In genomic region chr11:18229501-18229900, GRCh38 we compare ENCODE assay signal across 9 cellular contexts. TPM values are rescaled to one million over a fixed set of nuclear protein-coding genes. Genes with fewer than 3 reads are reported as not detected.
DNase-seq lines count a peak whose midpoint lies in the region; ATAC-seq and TF ChIP-seq lines count a peak whose summit lies in the region.
"Had no signal": no experiment of that assay in that cellular context is flagged by ENCODE, and none has a peak within 500 bp of the region (broad histone marks: within the 10 kb centered on the region; RNA-seq: fewer than 3 reads in every experiment).

No MANE protein-coding gene starts in this region.

- H3K9me3 Mint-ChIP-seq in activated CD8-positive, alpha-beta T cell treated with anti-CD3 and anti-CD28 coated beads for 36 hours: no peaks in the 10 kb centered on the region

- no peaks in the 10 kb centered on the region for H3K36me3 Mint-ChIP-seq in activated CD8-positive, alpha-beta T cell treated with anti-CD3 and anti-CD28 coated beads for 36 hours (ENCODE audit: low read depth)

- no peak overlapping the region for H3K4me3 Mint-ChIP-seq in activated CD8-positive, alpha-beta T cell treated with anti-CD3 and anti-CD28 coated beads for 36 hours

- no peaks in the 10 kb centered on the region for H3K4me1 Mint-ChIP-seq in activated CD8-positive, alpha-beta T cell treated with anti-CD3 and anti-CD28 coated beads for 36 hours (ENCODE audit: low read depth)

- H3K27me3 Mint-ChIP-seq in activated CD8-positive, alpha-beta T cell treated with anti-CD3 and anti-CD28 coated beads for 36 hours: peaks cover 7% of the 10 kb centered on the region

- H3K27ac Mint-ChIP-seq in activated CD8-positive, alpha-beta T cell treated with anti-CD3 and anti-CD28 coated beads for 36 hours: no peak overlapping the region

- DNase-seq in germinal center (ENCODE audit: low spot score): peak; percentile 49
- no peak for DNase-seq in effector CD4-positive, alpha-beta T cell
- no peak for DNase-seq in RWPE1 (ENCODE audit: low spot score)
- no peak for DNase-seq in activated CD8-positive, alpha-beta T cell treated with anti-CD3 and anti-CD28 coated beads for 36 hours
- DNase-seq: stimulated activated CD4-positive, alpha-beta T cell treated with anti-CD3 and anti-CD28 coated beads, Interleukin-4, amount 100 ng/mL, for 4 hours had no signal

- no peak for TF ChIP-seq CTCF in RWPE1 (conservative IDR thresholded peaks at IDR 0.05; ENCODE audit: low read depth)
- no peak for TF ChIP-seq CTCF in activated CD8-positive, alpha-beta T cell treated with anti-CD3 and anti-CD28 coated beads for 36 hours (IDR thresholded peaks at IDR 0.05)

- ATAC-seq in GM18873 (IDR thresholded peaks at IDR 0.05; ENCODE audit: low FRiP score, unreplicated experiment) (peak; percentile 95), GM21737 (IDR thresholded peaks at IDR 0.05; ENCODE audit: unreplicated experiment) (peak; percentile 92), HG03378 (IDR thresholded peaks at IDR 0.05; ENCODE audit: unreplicated experiment) (peak; percentile 90)
- ATAC-seq in activated CD8-positive, alpha-beta T cell treated with anti-CD3 and anti-CD28 coated beads for 36 hours: no peak

- CTCF ChIA-PET in RWPE1 (lab: Yijun Ruan, JAX): no interaction called here
- CTCF ChIA-PET in activated CD8-positive, alpha-beta T cell treated with anti-CD3 and anti-CD28 coated beads for 36 hours (lab: Charles Lee): interaction anchor here (1.3 to 2.9 kb wide), 2 partner anchors 14 kb away, joined by 7 to 14 read pairs; no protein-coding TSS in a partner anchor

- intact Hi-C loops in activated CD8-positive, alpha-beta T cell treated with anti-CD3 and anti-CD28 coated beads for 36 hours (cut with micrococcal nuclease): no loop called here

- POLR2A ChIA-PET in RWPE1 (lab: Yijun Ruan, JAX; ENCODE audit: low non-redundant PET): no interaction called here
- POLR2A ChIA-PET in activated CD8-positive, alpha-beta T cell treated with anti-CD3 and anti-CD28 coated beads for 36 hours (lab: Charles Lee): no interaction called here

- H3K27ac ChIP-seq in RWPE1: no peak overlapping the region
- H3K27ac ChIP-seq: neutrophil had no signal

RNA-seq across cellular contexts. Expression of gene SAA4, which starts 7.1 kb away (rescaled TPM):
- total RNA-seq in activated CD8-positive, alpha-beta T cell treated with anti-CD3 and anti-CD28 coated beads for 36 hours: not detected

RNA-seq across cellular contexts. Expression of gene SAA2, which starts 19.0 kb away (rescaled TPM):
- not detected for total RNA-seq in activated CD8-positive, alpha-beta T cell treated with anti-CD3 and anti-CD28 coated beads for 36 hours

RNA-seq across cellular contexts. Expression of gene SAA1, which starts 36.6 kb away (rescaled TPM):
- not detected for total RNA-seq in activated CD8-positive, alpha-beta T cell treated with anti-CD3 and anti-CD28 coated beads for 36 hours

RNA-seq across cellular contexts. Expression of gene MRGPRX4, which starts 56.9 kb away (rescaled TPM):
- total RNA-seq in activated CD8-positive, alpha-beta T cell treated with anti-CD3 and anti-CD28 coated beads for 36 hours: not detected
